1 cellular context compared by ENCODE assay signal in genomic region chr5:41876678-41877077, GRCh38.
TF ChIP-seq lines count a peak whose summit lies in the region.

No MANE protein-coding gene starts in this region.

TF ChIP-seq in K562, 482 proteins besides CTCF, POLR2A, EP300 and RAD21 (continued from another document):
- no peak for TF ChIP-seq ZNF609 (CRISPR knock-in tag; IDR thresholded peaks at IDR 0.05; ENCODE audit: borderline replicate concordance)
